Comparison of ENCODE assay signal across 1 cellular context in genomic region chr10:4721994-4722753, GRCh38.
A peak's percentile ranks its signal among the peaks of the same experiment; 100 is the strongest.
TF ChIP-seq lines count a peak whose summit lies in the region.

No MANE protein-coding gene starts in this region.

TF ChIP-seq in HEK293, 187 proteins besides CTCF, POLR2A, EP300 and RAD21 (continued from another document):
- TF ChIP-seq ZNF155 (tag by site-specific recombination; IDR thresholded peaks at IDR 0.05) (no peak), ZBTB20 (tag by site-specific recombination; IDR thresholded peaks at IDR 0.05) (no peak), ZNF449 (tag by site-specific recombination; IDR thresholded peaks at IDR 0.05) (peak; percentile 91), ZNF350 (tag by site-specific recombination; IDR thresholded peaks at IDR 0.05) (no peak), PRDM6 (tag by site-specific recombination; IDR thresholded peaks at IDR 0.05) (peak; percentile 87), ZNF629 (tag by site-specific recombination; IDR thresholded peaks at IDR 0.05) (peak; percentile 65), BCL6B (tag by site-specific recombination; IDR thresholded peaks at IDR 0.05) (no peak), ZNF23 (tag by site-specific recombination; IDR thresholded peaks at IDR 0.05; ENCODE audit: borderline replicate concordance) (no peak), ZNF621 (tag by site-specific recombination; IDR thresholded peaks at IDR 0.05) (no peak), ZNF48 (tag by site-specific recombination; IDR thresholded peaks at IDR 0.05) (no peak), ZNF26 (tag by site-specific recombination; IDR thresholded peaks at IDR 0.05) (no peak), ZFP41 (tag by site-specific recombination; IDR thresholded peaks at IDR 0.05; ENCODE audit: borderline replicate concordance) (no peak), ZNF391 (tag by site-specific recombination; IDR thresholded peaks at IDR 0.05; ENCODE audit: borderline replicate concordance, low read depth) (no peak), ZSCAN30 (tag by site-specific recombination; IDR thresholded peaks at IDR 0.05) (no peak), SALL2 (tag by site-specific recombination; IDR thresholded peaks at IDR 0.05; ENCODE audit: borderline replicate concordance) (no peak), ZBTB21 (tag by site-specific recombination; IDR thresholded peaks at IDR 0.05) (peak; percentile 57; the same call in 1 of the 2 replicates), SP2 (tag by site-specific recombination; IDR thresholded peaks at IDR 0.05) (no peak), YY2 (tag by site-specific recombination; IDR thresholded peaks at IDR 0.05) (no peak), ZNF19 (tag by site-specific recombination; IDR thresholded peaks at IDR 0.05; ENCODE audit: low read depth) (no peak), SCRT2 (tag by site-specific recombination; IDR thresholded peaks at IDR 0.05) (peak; percentile 68), GLIS2 (tag by site-specific recombination; IDR thresholded peaks at IDR 0.05) (no peak), ATF2 (tag by site-specific recombination; IDR thresholded peaks at IDR 0.05; ENCODE audit: low read depth) (0 out of 2 replicates have a peak, but pooled peaks have one; percentile 16), ZEB2 (tag by site-specific recombination; IDR thresholded peaks at IDR 0.05) (0 out of 2 replicates have a peak, but pooled peaks have one; percentile 21), SETDB1 (IDR thresholded peaks at IDR 0.05; ENCODE audit: insufficient read length, low read length) (no peak), KLF1 (tag by site-specific recombination; IDR thresholded peaks at IDR 0.05) (no peak), ZNF114 (tag by site-specific recombination; IDR thresholded peaks at IDR 0.05) (no peak), OSR2 (tag by site-specific recombination; IDR thresholded peaks at IDR 0.05) (no peak), ZNF354C (tag by site-specific recombination; IDR thresholded peaks at IDR 0.05; ENCODE audit: borderline replicate concordance, low read depth) (no peak)
- TF ChIP-seq, protein P1, sequence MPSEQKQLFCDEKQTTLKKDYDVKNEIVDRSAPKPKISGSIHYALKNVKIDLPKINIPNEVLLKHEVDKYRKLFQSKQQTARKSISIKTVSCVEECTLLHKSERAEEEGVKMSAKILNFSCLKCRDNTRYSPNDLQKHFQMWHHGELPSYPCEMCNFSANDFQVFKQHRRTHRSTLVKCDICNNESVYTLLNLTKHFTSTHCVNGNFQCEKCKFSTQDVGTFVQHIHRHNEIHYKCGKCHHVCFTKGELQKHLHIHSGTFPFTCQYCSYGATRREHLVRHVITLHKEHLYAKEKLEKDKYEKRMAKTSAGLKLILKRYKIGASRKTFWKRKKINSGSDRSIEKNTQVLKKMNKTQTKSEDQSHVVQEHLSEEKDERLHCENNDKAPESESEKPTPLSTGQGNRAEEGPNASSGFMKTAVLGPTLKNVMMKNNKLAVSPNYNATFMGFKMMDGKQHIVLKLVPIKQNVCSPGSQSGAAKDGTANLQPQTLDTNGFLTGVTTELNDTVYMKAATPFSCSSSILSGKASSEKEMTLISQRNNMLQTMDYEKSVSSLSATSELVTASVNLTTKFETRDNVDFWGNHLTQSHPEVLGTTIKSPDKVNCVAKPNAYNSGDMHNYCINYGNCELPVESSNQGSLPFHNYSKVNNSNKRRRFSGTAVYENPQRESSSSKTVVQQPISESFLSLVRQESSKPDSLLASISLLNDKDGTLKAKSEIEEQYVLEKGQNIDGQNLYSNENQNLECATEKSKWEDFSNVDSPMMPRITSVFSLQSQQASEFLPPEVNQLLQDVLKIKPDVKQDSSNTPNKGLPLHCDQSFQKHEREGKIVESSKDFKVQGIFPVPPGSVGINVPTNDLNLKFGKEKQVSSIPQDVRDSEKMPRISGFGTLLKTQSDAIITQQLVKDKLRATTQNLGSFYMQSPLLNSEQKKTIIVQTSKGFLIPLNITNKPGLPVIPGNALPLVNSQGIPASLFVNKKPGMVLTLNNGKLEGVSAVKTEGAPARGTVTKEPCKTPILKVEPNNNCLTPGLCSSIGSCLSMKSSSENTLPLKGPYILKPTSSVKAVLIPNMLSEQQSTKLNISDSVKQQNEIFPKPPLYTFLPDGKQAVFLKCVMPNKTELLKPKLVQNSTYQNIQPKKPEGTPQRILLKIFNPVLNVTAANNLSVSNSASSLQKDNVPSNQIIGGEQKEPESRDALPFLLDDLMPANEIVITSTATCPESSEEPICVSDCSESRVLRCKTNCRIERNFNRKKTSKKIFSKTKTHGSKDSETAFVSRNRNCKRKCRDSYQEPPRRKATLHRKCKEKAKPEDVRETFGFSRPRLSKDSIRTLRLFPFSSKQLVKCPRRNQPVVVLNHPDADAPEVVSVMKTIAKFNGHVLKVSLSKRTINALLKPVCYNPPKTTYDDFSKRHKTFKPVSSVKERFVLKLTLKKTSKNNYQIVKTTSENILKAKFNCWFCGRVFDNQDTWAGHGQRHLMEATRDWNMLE (tag by site-specific recombination; conservative IDR thresholded peaks at IDR 0.05; ENCODE audit: low read depth): no peak
- TF ChIP-seq, protein P2, sequence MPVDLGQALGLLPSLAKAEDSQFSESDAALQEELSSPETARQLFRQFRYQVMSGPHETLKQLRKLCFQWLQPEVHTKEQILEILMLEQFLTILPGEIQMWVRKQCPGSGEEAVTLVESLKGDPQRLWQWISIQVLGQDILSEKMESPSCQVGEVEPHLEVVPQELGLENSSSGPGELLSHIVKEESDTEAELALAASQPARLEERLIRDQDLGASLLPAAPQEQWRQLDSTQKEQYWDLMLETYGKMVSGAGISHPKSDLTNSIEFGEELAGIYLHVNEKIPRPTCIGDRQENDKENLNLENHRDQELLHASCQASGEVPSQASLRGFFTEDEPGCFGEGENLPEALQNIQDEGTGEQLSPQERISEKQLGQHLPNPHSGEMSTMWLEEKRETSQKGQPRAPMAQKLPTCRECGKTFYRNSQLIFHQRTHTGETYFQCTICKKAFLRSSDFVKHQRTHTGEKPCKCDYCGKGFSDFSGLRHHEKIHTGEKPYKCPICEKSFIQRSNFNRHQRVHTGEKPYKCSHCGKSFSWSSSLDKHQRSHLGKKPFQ (tag by site-specific recombination; IDR thresholded peaks at IDR 0.05): no peak
- TF ChIP-seq, protein P3, sequence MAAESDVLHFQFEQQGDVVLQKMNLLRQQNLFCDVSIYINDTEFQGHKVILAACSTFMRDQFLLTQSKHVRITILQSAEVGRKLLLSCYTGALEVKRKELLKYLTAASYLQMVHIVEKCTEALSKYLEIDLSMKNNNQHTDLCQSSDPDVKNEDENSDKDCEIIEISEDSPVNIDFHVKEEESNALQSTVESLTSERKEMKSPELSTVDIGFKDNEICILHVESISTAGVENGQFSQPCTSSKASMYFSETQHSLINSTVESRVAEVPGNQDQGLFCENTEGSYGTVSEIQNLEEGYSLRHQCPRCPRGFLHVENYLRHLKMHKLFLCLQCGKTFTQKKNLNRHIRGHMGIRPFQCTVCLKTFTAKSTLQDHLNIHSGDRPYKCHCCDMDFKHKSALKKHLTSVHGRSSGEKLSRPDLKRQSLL (tag by site-specific recombination; IDR thresholded peaks at IDR 0.05): no peak
- TF ChIP-seq, protein P4, sequence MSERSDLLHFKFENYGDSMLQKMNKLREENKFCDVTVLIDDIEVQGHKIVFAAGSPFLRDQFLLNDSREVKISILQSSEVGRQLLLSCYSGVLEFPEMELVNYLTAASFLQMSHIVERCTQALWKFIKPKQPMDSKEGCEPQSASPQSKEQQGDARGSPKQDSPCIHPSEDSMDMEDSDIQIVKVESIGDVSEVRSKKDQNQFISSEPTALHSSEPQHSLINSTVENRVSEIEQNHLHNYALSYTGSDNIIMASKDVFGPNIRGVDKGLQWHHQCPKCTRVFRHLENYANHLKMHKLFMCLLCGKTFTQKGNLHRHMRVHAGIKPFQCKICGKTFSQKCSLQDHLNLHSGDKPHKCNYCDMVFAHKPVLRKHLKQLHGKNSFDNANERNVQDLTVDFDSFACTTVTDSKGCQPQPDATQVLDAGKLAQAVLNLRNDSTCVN (tag by site-specific recombination; optimal IDR thresholded peaks at IDR 0.05): no peak
